17 cellular contexts compared by ENCODE assay signal in genomic region chr10:24425151-24425550, GRCh38.
"Had no signal": no experiment of that assay in that cellular context is flagged by ENCODE, and none has a peak within 500 bp of the region (broad histone marks: within the 10 kb centered on the region; RNA-seq: fewer than 3 reads in every experiment).

No MANE protein-coding gene starts in this region.

- DNase-seq: activated B cell treated with CpG ODN at 0.5 μM for 24 hours; activated CD4-positive, alpha-beta T cell treated with anti-CD3 and anti-CD28 coated beads, Interleukin-2, amount 10 ng/mL, durations not matched to agents 7 days and 5 days; caudate nucleus; effector CD4-positive, alpha-beta T cell; foreskin melanocyte; heart right ventricle; left lung; occipital lobe; right lobe of liver; stimulated activated CD4-positive, alpha-beta T cell treated with anti-CD3 and anti-CD28 coated beads, Interleukin-1b, Interleukin-23, amount 100 ng/mL, for 48 hours; transverse colon had no signal

- H3K27me3 Mint-ChIP-seq: activated B cell treated with CpG ODN at 0.5 μM for 24 hours; activated CD4-positive, alpha-beta T cell treated with anti-CD3 and anti-CD28 coated beads, Interleukin-2, amount 10 ng/mL, durations not matched to agents 7 days and 5 days; stimulated activated memory B cell treated with anti-CD40 and anti-IgM and Interleukin-4, amounts not matched to agents 10 μg/mL and 1 μg/mL and 100 μg/mL, for 72 hours had no signal

- H3K9me3 Mint-ChIP-seq: activated CD4-positive, alpha-beta T cell treated with anti-CD3 and anti-CD28 coated beads, Interleukin-2, amount 10 ng/mL, durations not matched to agents 7 days and 5 days; activated naive CD4-positive, alpha-beta T cell treated with anti-CD3 and anti-CD28 coated beads, Interleukin-2, amount 50 U/mL, for 24 hours; activated T-helper 2 cell treated with anti-CD3 and anti-CD28 coated beads, Interferon-gamma antibody, Interleukin-2, Interleukin-4, amounts not matched to agents 10 μg/mL and 5 μg/mL and 100 μg/mL, durations not matched to agents 14 hours and 24 hours and 36 hours; nephron had no signal

- H3K9me3 ChIP-seq: heart right ventricle, left lung, prostate gland, right lobe of liver, transverse colon had no signal

- H3K27me3 ChIP-seq: heart right ventricle, left lung, right lobe of liver, transverse colon had no signal

- ATAC-seq: heart right ventricle; left lung; right lobe of liver; stimulated activated memory B cell treated with anti-CD40 and anti-IgM and Interleukin-4, amounts not matched to agents 10 μg/mL and 1 μg/mL and 100 μg/mL, for 72 hours had no signal

- H3K4me1 ChIP-seq: heart right ventricle, left lung, transverse colon had no signal

- H3K27ac Mint-ChIP-seq: activated B cell treated with CpG ODN at 0.5 μM for 24 hours; activated CD4-positive, alpha-beta T cell treated with anti-CD3 and anti-CD28 coated beads, Interleukin-2, amount 10 ng/mL, durations not matched to agents 7 days and 5 days; activated naive CD4-positive, alpha-beta T cell treated with anti-CD3 and anti-CD28 coated beads, Interleukin-2, amount 50 U/mL, for 24 hours; activated T-helper 2 cell treated with anti-CD3 and anti-CD28 coated beads, Interferon-gamma antibody, Interleukin-2, Interleukin-4, amounts not matched to agents 10 μg/mL and 5 μg/mL and 100 μg/mL, durations not matched to agents 14 hours and 24 hours and 36 hours; nephron; stimulated activated memory B cell treated with anti-CD40 and anti-IgM and Interleukin-4, amounts not matched to agents 10 μg/mL and 1 μg/mL and 100 μg/mL, for 72 hours had no signal

- H3K36me3 ChIP-seq: left lung, prostate gland, right lobe of liver, transverse colon had no signal

- H3K4me1 Mint-ChIP-seq: activated B cell treated with CpG ODN at 0.5 μM for 24 hours; activated CD4-positive, alpha-beta T cell treated with anti-CD3 and anti-CD28 coated beads, Interleukin-2, amount 10 ng/mL, durations not matched to agents 7 days and 5 days; activated naive CD4-positive, alpha-beta T cell treated with anti-CD3 and anti-CD28 coated beads, Interleukin-2, amount 50 U/mL, for 24 hours; nephron; stimulated activated memory B cell treated with anti-CD40 and anti-IgM and Interleukin-4, amounts not matched to agents 10 μg/mL and 1 μg/mL and 100 μg/mL, for 72 hours had no signal

- H3K27ac ChIP-seq: coronary artery, heart right ventricle, left lung, prostate gland, right lobe of liver, transverse colon had no signal

- H3K4me3 Mint-ChIP-seq: activated B cell treated with CpG ODN at 0.5 μM for 24 hours; activated CD4-positive, alpha-beta T cell treated with anti-CD3 and anti-CD28 coated beads, Interleukin-2, amount 10 ng/mL, durations not matched to agents 7 days and 5 days; activated naive CD4-positive, alpha-beta T cell treated with anti-CD3 and anti-CD28 coated beads, Interleukin-2, amount 50 U/mL, for 24 hours; nephron; stimulated activated memory B cell treated with anti-CD40 and anti-IgM and Interleukin-4, amounts not matched to agents 10 μg/mL and 1 μg/mL and 100 μg/mL, for 72 hours had no signal

- H3K4me3 ChIP-seq: coronary artery, heart right ventricle, left lung, prostate gland, right lobe of liver, transverse colon had no signal

- H3K36me3 Mint-ChIP-seq: activated naive CD4-positive, alpha-beta T cell treated with anti-CD3 and anti-CD28 coated beads, Interleukin-2, amount 50 U/mL, for 24 hours; stimulated activated memory B cell treated with anti-CD40 and anti-IgM and Interleukin-4, amounts not matched to agents 10 μg/mL and 1 μg/mL and 100 μg/mL, for 72 hours had no signal
